8 cellular contexts compared by ENCODE assay signal in the genomic region with DNA sequence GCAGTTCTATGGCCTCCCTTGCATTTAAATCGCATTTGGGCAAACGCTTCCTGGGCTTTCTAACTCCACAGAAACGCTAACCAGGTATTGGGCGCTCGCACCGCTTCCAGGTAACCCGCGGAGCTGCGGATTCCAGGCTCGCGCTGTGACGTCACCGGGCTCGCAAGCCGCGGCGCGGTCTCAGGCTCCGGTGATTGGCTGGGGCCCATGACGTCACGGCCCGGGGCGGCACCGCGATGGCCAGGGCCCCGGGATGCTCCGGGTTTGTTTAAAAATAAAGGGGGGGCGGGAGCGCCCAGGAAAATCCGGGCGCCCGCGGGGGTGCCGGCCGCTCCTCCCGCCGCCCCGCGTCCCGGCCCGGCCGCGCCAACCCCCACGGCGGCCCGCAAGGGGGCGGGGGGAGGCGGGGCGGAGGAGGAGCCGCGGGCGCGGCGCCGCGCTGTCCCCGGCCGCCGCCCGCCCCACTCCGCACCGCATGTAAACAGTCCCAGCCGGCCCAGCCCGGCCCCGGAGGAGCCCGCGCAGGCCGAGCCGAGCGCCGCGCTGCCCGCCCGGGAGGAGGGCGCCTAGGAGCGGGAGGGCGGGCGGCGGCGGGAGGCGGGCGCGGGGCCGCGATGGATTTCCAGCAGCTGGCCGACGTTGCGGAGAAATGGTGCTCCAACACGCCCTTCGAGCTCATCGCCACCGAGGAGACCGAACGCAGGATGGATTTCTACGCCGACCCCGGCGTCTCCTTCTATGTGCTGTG. TPM values are rescaled to one million over a fixed set of nuclear protein-coding genes. Genes with fewer than 3 reads are reported as not detected.
DNase-seq lines count a peak whose midpoint lies in the region; ATAC-seq and TF ChIP-seq lines count a peak whose summit lies in the region.

A gene (plus strand): TSS at position 464 of the 748 bp plus-strand sequence. CDS start 151 bp downstream, at position 615.

- H3K56ac ChIP-seq in H9 (ENCODE audit: insufficient read length, low read depth, low read length): no peak within 1 kb of the TSS

- no peak within 1 kb of the TSS for H2BK5ac ChIP-seq in H9 (ENCODE audit: insufficient read length, low read length)

- H3F3A ChIP-seq in neural progenitor cell (ENCODE audit: low read depth): peaks cover 16% of the 10 kb centered on the region

- H3K4me1 Mint-ChIP-seq in H9: peaks cover 8% of the 10 kb centered on the region in 2 experiments
- peaks cover 4% of the 10 kb centered on the region for H3K4me1 Mint-ChIP-seq in neural progenitor cell
- peaks cover 10% of the 10 kb centered on the region for H3K4me1 Mint-ChIP-seq in stimulated activated naive CD8-positive, alpha-beta T cell treated with anti-CD3 and anti-CD28 coated beads, Interleukin-15, amount 100 ng/mL, for 72 hours

- H3K27ac Mint-ChIP-seq in H9 (peak within 1 kb of the TSS in 2 of 3 experiments; percentile 78 to 95; a peak in 4 of 7 replicates), neural progenitor cell (peak within 1 kb of the TSS; percentile 38)
- H3K27ac Mint-ChIP-seq in stimulated activated naive CD8-positive, alpha-beta T cell treated with anti-CD3 and anti-CD28 coated beads, Interleukin-15, amount 100 ng/mL, for 72 hours: peak within 1 kb of the TSS; percentile 53 to 78

- no peaks in the 10 kb centered on the region for H3K79me2 ChIP-seq in H9 (ENCODE audit: insufficient read depth, low read length)
- H3K79me2 ChIP-seq in neural progenitor cell (ENCODE audit: low read depth): peaks cover 3% of the 10 kb centered on the region

- H4K5ac ChIP-seq in H9 (ENCODE audit: insufficient read length, low read depth, low read length): no peak within 1 kb of the TSS

- H3K36me3 ChIP-seq in SJSA1 (peaks cover 7% of the 10 kb centered on the region), neural progenitor cell (no peaks in the 10 kb centered on the region)

- no peak within 1 kb of the TSS for H2BK12ac ChIP-seq in H9 (ENCODE audit: insufficient read length, low read depth, low read length)

- H3K27ac ChIP-seq in H9 (ENCODE audit: insufficient read length, low read depth, low read length) (no peak within 1 kb of the TSS), SJSA1 (peak within 1 kb of the TSS; percentile 78), neural progenitor cell (no peak within 1 kb of the TSS)

- H3K23ac ChIP-seq in H9 (ENCODE audit: insufficient read length, low read depth, low read length): no peak within 1 kb of the TSS

- H3K23me2 ChIP-seq in H9 (ENCODE audit: insufficient read length, low read depth, low read length, poor library complexity, severe bottlenecking): peaks cover 10% of the 10 kb centered on the region

- H3K4me3 ChIP-seq in SJSA1 (peak within 1 kb of the TSS; percentile 91), neural progenitor cell (peak within 1 kb of the TSS; percentile 82)

- H2AFZ ChIP-seq in H9 (ENCODE audit: low read length) (peak within 1 kb of the TSS; percentile 85), neural progenitor cell (replicated peaks) (peak within 1 kb of the TSS; percentile 78)

- peak within 1 kb of the TSS; percentile 84 for H3K4me2 ChIP-seq in H9 (ENCODE audit: insufficient read depth, insufficient read length, low read length)
- peak within 1 kb of the TSS; percentile 83 for H3K4me2 ChIP-seq in neural progenitor cell

- TF ChIP-seq CTCF in H9 (conservative IDR thresholded peaks at IDR 0.05) (no peak), neural progenitor cell (IDR thresholded peaks at IDR 0.05) (no peak)

- H3K4me1 ChIP-seq in H9 (ENCODE audit: insufficient read depth, low read length) (no peaks in the 10 kb centered on the region), SJSA1 (replicated peaks) (peaks cover 15% of the 10 kb centered on the region), neural progenitor cell (peaks cover 4% of the 10 kb centered on the region)

- H4K20me1 ChIP-seq in H9 (ENCODE audit: control insufficient read depth, insufficient read depth, insufficient read length): no peaks in the 10 kb centered on the region
- H4K20me1 ChIP-seq in neural progenitor cell (ENCODE audit: low read depth): peaks cover 10% of the 10 kb centered on the region

- H3K9ac ChIP-seq in H9 (ENCODE audit: extremely low read depth, insufficient read length, low read length) (peak within 1 kb of the TSS; percentile 81), neural progenitor cell (no peak within 1 kb of the TSS)

- H3K9me3 ChIP-seq in H9 (ENCODE audit: control insufficient read depth, low read depth, low read length) (no peaks in the 10 kb centered on the region), SJSA1 (replicated peaks) (no peaks in the 10 kb centered on the region; the same call in 1 of the 2 replicates), neural progenitor cell (ENCODE audit: low read depth) (no peaks in the 10 kb centered on the region)

- peak within 1 kb of the TSS; percentile 86 for H3K18ac ChIP-seq in H9 (ENCODE audit: insufficient read length, low read depth, low read length)

- H3K4me3 Mint-ChIP-seq in H9: peak within 1 kb of the TSS; percentile 80 to 93
- peak within 1 kb of the TSS; percentile 95 for H3K4me3 Mint-ChIP-seq in neural progenitor cell
- H3K4me3 Mint-ChIP-seq in stimulated activated naive CD8-positive, alpha-beta T cell treated with anti-CD3 and anti-CD28 coated beads, Interleukin-15, amount 100 ng/mL, for 72 hours: peak within 1 kb of the TSS; percentile 87 to 88

- no peaks in the 10 kb centered on the region for H3K79me1 ChIP-seq in H9 (ENCODE audit: insufficient read depth, low read depth, low read length, poor library complexity, severe bottlenecking)

- H4K8ac ChIP-seq in H9 (replicated peaks; ENCODE audit: insufficient read length, low read depth, low read length): no peak within 1 kb of the TSS

- no peak within 1 kb of the TSS for H3K4ac ChIP-seq in H9 (ENCODE audit: low read depth, low read length)

- H2BK15ac ChIP-seq in H9 (ENCODE audit: low read depth, low read length): no peak within 1 kb of the TSS

- H3K27me3 Mint-ChIP-seq in H9 (ENCODE audit: low read depth) (peaks cover 39% of the 10 kb centered on the region), neural progenitor cell (ENCODE audit: insufficient read depth, low read depth) (peaks cover 5% of the 10 kb centered on the region)
- H3K27me3 Mint-ChIP-seq in stimulated activated naive CD8-positive, alpha-beta T cell treated with anti-CD3 and anti-CD28 coated beads, Interleukin-15, amount 100 ng/mL, for 72 hours: peaks cover 17% of the 10 kb centered on the region

- DNase-seq in EL (peak; percentile 82), H9 (peak; percentile 95), M059J (ENCODE audit: low read depth) (peak; percentile 81), SJSA1 (ENCODE audit: low read depth in 1 of 2, low spot score in 2 of 2) (peak; percentile 79 to 86), foreskin melanocyte (peak; percentile 63), neural progenitor cell (ENCODE audit: low spot score) (peak; percentile 97)
- peak; percentile 87 for DNase-seq in activated naive CD4-positive, alpha-beta T cell treated with Interleukin-2 at 50 U/mL for 16 hours
- DNase-seq in stimulated activated naive CD8-positive, alpha-beta T cell treated with anti-CD3 and anti-CD28 coated beads, Interleukin-15, amount 100 ng/mL, for 72 hours: peak; percentile 78

- H2BK120ac ChIP-seq in H9 (ENCODE audit: low read depth, low read length, poor library complexity, severe bottlenecking): no peak within 1 kb of the TSS

- H3K14ac ChIP-seq in H9 (ENCODE audit: insufficient read depth, low read length): peak within 1 kb of the TSS; percentile 4; the same call in 1 of the 2 replicates

- no peak within 1 kb of the TSS for H2AK5ac ChIP-seq in H9 (ENCODE audit: insufficient read length, low read length)

- H2BK20ac ChIP-seq in H9 (ENCODE audit: low read depth, low read length, poor library complexity, severe bottlenecking): no peak within 1 kb of the TSS

- H3K36me3 Mint-ChIP-seq in H9 (ENCODE audit: insufficient read depth in 1 of 3, low read depth in 3 of 3) (no peaks in the 10 kb centered on the region), neural progenitor cell (no peaks in the 10 kb centered on the region)

- no peak within 1 kb of the TSS for H3T11ph ChIP-seq in H9 (ENCODE audit: low read length)

- H3K27me3 ChIP-seq in H9 (ENCODE audit: insufficient read depth, low read length) (peaks cover 3% of the 10 kb centered on the region; the same call in 1 of the 2 replicates), SJSA1 (replicated peaks) (no peaks in the 10 kb centered on the region), neural progenitor cell (peaks cover 36% of the 10 kb centered on the region)

- H4K91ac ChIP-seq in H9 (ENCODE audit: insufficient read length, low read depth, low read length): no peak within 1 kb of the TSS

- no peaks in the 10 kb centered on the region for H3K9me3 Mint-ChIP-seq in H9
- no peaks in the 10 kb centered on the region for H3K9me3 Mint-ChIP-seq in neural progenitor cell
- H3K9me3 Mint-ChIP-seq in stimulated activated naive CD8-positive, alpha-beta T cell treated with anti-CD3 and anti-CD28 coated beads, Interleukin-15, amount 100 ng/mL, for 72 hours: no peaks in the 10 kb centered on the region

- peak; percentile 87 for ATAC-seq in stimulated activated naive CD8-positive, alpha-beta T cell treated with anti-CD3 and anti-CD28 coated beads, Interleukin-15, amount 100 ng/mL, for 72 hours

- no CpG with 5 or more reads among the region's 98 CpGs for WGBS in H9 (ENCODE audit: extremely low coverage, insufficient read length, low lambda C conversion rate)

RNA-seq across cellular contexts. Expression of the gene that starts here (rescaled TPM):
- total RNA-seq in H9 (2021): 3.4 and 5.5 TPM in 2 replicates
- total RNA-seq in M059J (2014; rRNA removed; shearing (Covaris generic)): 0.42 and 3.8 TPM in 2 replicates
- 8.5 and 16.0 TPM in 2 replicates for total RNA-seq in SJSA1 (2014; rRNA removed; shearing (Covaris generic))
- total RNA-seq in neural progenitor cell (ENCODE audit: low replicate concordance): 12.6 and 18.0 TPM in 2 replicates
